1 cellular context compared by ENCODE assay signal in the genomic region with DNA sequence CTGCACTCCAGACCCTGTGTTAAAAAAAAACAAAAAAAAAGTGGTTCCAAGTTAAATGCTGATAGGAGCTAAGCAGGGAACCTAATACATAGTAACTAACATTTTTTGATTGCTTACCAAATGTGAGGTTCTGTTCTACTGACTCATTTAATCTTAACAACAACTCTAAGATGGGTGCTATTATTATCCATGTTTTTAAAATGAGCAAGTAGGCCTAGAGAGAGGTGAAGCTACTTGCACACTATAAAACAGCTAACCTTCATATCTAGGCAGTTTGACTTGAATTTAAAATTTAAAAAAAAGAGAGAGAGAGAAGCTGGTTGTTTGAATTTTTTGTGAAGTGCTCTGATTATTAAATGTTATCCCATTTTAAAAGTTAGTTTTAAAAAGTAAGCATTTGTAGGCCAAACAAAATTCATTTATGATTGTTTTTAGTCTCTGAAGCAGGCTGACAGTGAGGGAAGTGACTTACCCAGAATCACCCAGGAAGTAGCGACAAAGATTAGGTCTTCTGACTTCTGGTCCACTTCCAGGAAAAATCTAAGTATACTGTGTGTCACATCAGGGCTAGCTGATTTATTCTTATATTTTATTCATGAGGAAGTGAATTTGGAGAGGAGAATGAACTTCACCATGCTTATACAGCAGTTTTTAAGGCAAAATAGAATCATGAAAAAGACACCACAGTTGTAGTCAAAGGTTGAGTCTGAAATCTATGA.
TF ChIP-seq lines count a peak whose summit lies in the region.

No MANE protein-coding gene starts in this region.

TF ChIP-seq in A549, 52 proteins besides CTCF, POLR2A, EP300 and RAD21:
- TF ChIP-seq CHD2 (IDR thresholded peaks at IDR 0.05; ENCODE audit: low read length, partially characterized antibody) (no peak), ZNF302 (CRISPR knock-in tag; IDR thresholded peaks at IDR 0.05) (no peak)
TF ChIP-seq in A549: peak in this region for 0.
